Comparison of ENCODE assay signal across 29 cellular contexts in genomic region chr6:52611833-52612232, GRCh38. TPM values are rescaled to one million over a fixed set of nuclear protein-coding genes. Genes with fewer than 3 reads are reported as not detected.
DNase-seq lines count a peak whose midpoint lies in the region; ATAC-seq, FAIRE-seq and TF ChIP-seq lines count a peak whose summit lies in the region.
"Had no signal": no experiment of that assay in that cellular context is flagged by ENCODE, and none has a peak within 500 bp of the region (broad histone marks: within the 10 kb centered on the region; RNA-seq: fewer than 3 reads in every experiment).

No MANE protein-coding gene starts in this region.

- peaks cover 10% of the 10 kb centered on the region for H3K4me1 Mint-ChIP-seq in GM23338
- H3K4me1 Mint-ChIP-seq in activated naive CD8-positive, alpha-beta T cell treated with anti-CD3 and anti-CD28 coated beads, Interleukin-2, amount 50 U/mL, for 24 hours: no peaks in the 10 kb centered on the region
- H3K4me1 Mint-ChIP-seq: central memory CD8-positive, alpha-beta T cell had no signal

- no peaks in the 10 kb centered on the region for H3F3A ChIP-seq in GM23338 (replicated peaks; ENCODE audit: low read depth)

- 0 out of 2 replicates have a peak, but pooled peaks cover 4% of the 10 kb centered on the region for H3K9me2 ChIP-seq in GM23338 (ENCODE audit: insufficient read depth)

- intact Hi-C loops in lower lobe of right lung (cut with DNase I): no loop called here

- no peak overlapping the region for H3K27ac Mint-ChIP-seq in GM23338
- H3K27ac Mint-ChIP-seq in activated naive CD8-positive, alpha-beta T cell treated with anti-CD3 and anti-CD28 coated beads, Interleukin-2, amount 50 U/mL, for 24 hours: no peak overlapping the region
- H3K27ac Mint-ChIP-seq: activated CD8-positive, alpha-beta T cell treated with anti-CD3 and anti-CD28 coated beads, Interleukin-2, amount 10 ng/mL, durations not matched to agents 7 days and 5 days; activated naive CD4-positive, alpha-beta T cell treated with anti-CD3 and anti-CD28 coated beads for 36 hours; activated T-cell treated with anti-CD3 and anti-CD28 coated beads, Interleukin-2, amount 50 U/mL, for 24 hours; CD4-positive, alpha-beta T cell had no signal

- H3K36me3 Mint-ChIP-seq in GM23338 (ENCODE audit: low read depth): no peaks in the 10 kb centered on the region
- H3K36me3 Mint-ChIP-seq in activated naive CD8-positive, alpha-beta T cell treated with anti-CD3 and anti-CD28 coated beads, Interleukin-2, amount 50 U/mL, for 24 hours (ENCODE audit: low read depth): no peaks in the 10 kb centered on the region

- 0 out of 2 replicates have a peak overlapping the region, but pooled peaks have one; percentile 7 for H2AFZ ChIP-seq in GM23338

- no peak for FAIRE-seq in GM19239 (lab: Jason Lieb, UNC)
- FAIRE-seq: astrocyte, GM12878 had no signal

- H3K9me3 Mint-ChIP-seq in GM23338: no peaks in the 10 kb centered on the region; the same call in 2 of the 3 replicates
- H3K9me3 Mint-ChIP-seq in activated naive CD8-positive, alpha-beta T cell treated with anti-CD3 and anti-CD28 coated beads, Interleukin-2, amount 50 U/mL, for 24 hours: no peaks in the 10 kb centered on the region
- H3K9me3 Mint-ChIP-seq: activated T-cell treated with anti-CD3 and anti-CD28 coated beads, Interleukin-2, amount 50 U/mL, for 24 hours; central memory CD8-positive, alpha-beta T cell had no signal

- H3K79me2 ChIP-seq in GM23338 (replicated peaks; ENCODE audit: insufficient read depth): no peaks in the 10 kb centered on the region

- H3K9me3 ChIP-seq in WERI-Rb-1 (ENCODE audit: severe bottlenecking) (peaks cover 12% of the 10 kb centered on the region), lower lobe of right lung (no peaks in the 10 kb centered on the region)
- H3K9me3 ChIP-seq: thyroid gland had no signal

- H3K27ac ChIP-seq in GM23338 (ENCODE audit: low read depth) (no peak overlapping the region), WERI-Rb-1 (peak overlapping the region; percentile 2; the same call in 1 of the 2 replicates), lower lobe of right lung (peak overlapping the region; percentile 22)
- H3K27ac ChIP-seq: heart right ventricle, left ventricle myocardium inferior, skin epidermis, thyroid gland had no signal

- H3K27me3 ChIP-seq in GM23338 (ENCODE audit: insufficient read depth) (no peaks in the 10 kb centered on the region), WERI-Rb-1 (ENCODE audit: insufficient read depth, low read depth, severe bottlenecking) (no peaks in the 10 kb centered on the region), lower lobe of right lung (ENCODE audit: low read depth) (no peaks in the 10 kb centered on the region)
- H3K27me3 ChIP-seq: MG63, thyroid gland had no signal

- DNase-seq in GM23338 (ENCODE audit: low spot score) (no peak), M059J (ENCODE audit: low read depth) (peak; percentile 48), WERI-Rb-1 (no peak), lower lobe of right lung (no peak), GM19239 (ENCODE audit: insufficient read length, low spot score) (no peak)
- DNase-seq in activated naive CD8-positive, alpha-beta T cell treated with anti-CD3 and anti-CD28 coated beads, Interleukin-2, amount 50 U/mL, for 24 hours: no peak
- no peak for DNase-seq in activated CD8-positive, alpha-beta memory T cell treated with anti-CD3 and anti-CD28 coated beads, Interleukin-2, amount 50 U/mL, for 48 hours
- DNase-seq: activated CD8-positive, alpha-beta T cell treated with anti-CD3 and anti-CD28 coated beads, Interleukin-2, amount 10 ng/mL, durations not matched to agents 7 days and 5 days; activated naive CD4-positive, alpha-beta T cell treated with anti-CD3 and anti-CD28 coated beads for 36 hours; activated T-cell treated with anti-CD3 and anti-CD28 coated beads, Interleukin-2, amount 50 U/mL, for 24 hours; CD4-positive, alpha-beta T cell; effector memory CD4-positive, alpha-beta T cell; GOT3; heart right ventricle; left ventricle myocardium inferior; MG63; NCI-H2171 treated with DMSO at 0.1 percent for 48 hours; NCI-H748 treated with DMSO at 0.1 percent for 48 hours; SIG-M5; stimulated activated CD4-positive, alpha-beta T cell treated with anti-CD3 and anti-CD28 coated beads, Interleukin-2, amount 100 ng/mL, for 48 hours; stimulated activated naive CD4-positive, alpha-beta T cell treated with Interleukin-2 at 50 U/mL for 16 hours; T-helper 2 cell; thyroid gland had no signal

- no peaks in the 10 kb centered on the region for H3K27me3 Mint-ChIP-seq in GM23338 (ENCODE audit: insufficient read depth, low read depth, poor library complexity)
- H3K27me3 Mint-ChIP-seq in activated naive CD8-positive, alpha-beta T cell treated with anti-CD3 and anti-CD28 coated beads, Interleukin-2, amount 50 U/mL, for 24 hours: peaks cover 8% of the 10 kb centered on the region

- H3K4me3 Mint-ChIP-seq in GM23338: no peak overlapping the region
- H3K4me3 Mint-ChIP-seq in activated naive CD8-positive, alpha-beta T cell treated with anti-CD3 and anti-CD28 coated beads, Interleukin-2, amount 50 U/mL, for 24 hours: no peak overlapping the region
- H3K4me3 Mint-ChIP-seq: activated CD8-positive, alpha-beta T cell treated with anti-CD3 and anti-CD28 coated beads, Interleukin-2, amount 10 ng/mL, durations not matched to agents 7 days and 5 days; activated naive CD4-positive, alpha-beta T cell treated with anti-CD3 and anti-CD28 coated beads for 36 hours; activated T-cell treated with anti-CD3 and anti-CD28 coated beads, Interleukin-2, amount 50 U/mL, for 24 hours; CD4-positive, alpha-beta T cell; central memory CD8-positive, alpha-beta T cell had no signal

- ATAC-seq in GM23338 (no peak), lower lobe of right lung (no peak), GM19351 (IDR thresholded peaks at IDR 0.05; ENCODE audit: unreplicated experiment) (no peak)
- no peak for ATAC-seq in activated naive CD8-positive, alpha-beta T cell treated with anti-CD3 and anti-CD28 coated beads, Interleukin-2, amount 50 U/mL, for 24 hours
- ATAC-seq: activated CD4-positive, CD25-positive, alpha-beta regulatory T cell treated with anti-CD3 and anti-CD28 coated beads, Interleukin-2, amount 50 U/mL, for 24 hours; activated CD8-positive, alpha-beta T cell treated with anti-CD3 and anti-CD28 coated beads, Interleukin-2, amount 10 ng/mL, durations not matched to agents 7 days and 5 days; GM12878; heart right ventricle had no signal

- H3K4me3 ChIP-seq in GM23338 (no peak overlapping the region), WERI-Rb-1 (ENCODE audit: low read depth, low read length) (no peak overlapping the region), lower lobe of right lung (no peak overlapping the region)
- H3K4me3 ChIP-seq: GM12878, heart right ventricle, left ventricle myocardium inferior, MG63, skin epidermis, thyroid gland had no signal

- H3K36me3 ChIP-seq in GM23338 (ENCODE audit: insufficient read depth) (no peaks in the 10 kb centered on the region), WERI-Rb-1 (no peaks in the 10 kb centered on the region), lower lobe of right lung (no peaks in the 10 kb centered on the region)
- H3K36me3 ChIP-seq: heart right ventricle, left ventricle myocardium inferior, MG63, thyroid gland had no signal

- H3K4me2 ChIP-seq in GM23338: no peak overlapping the region

- no peak for TF ChIP-seq CTCF in GM23338 (conservative IDR thresholded peaks at IDR 0.05; ENCODE audit: low read depth in 2 of 2)
- TF ChIP-seq CTCF in WERI-Rb-1 (IDR thresholded peaks at IDR 0.05; ENCODE audit: low read depth, low read length): no peak
- TF ChIP-seq CTCF in lower lobe of right lung (IDR thresholded peaks at IDR 0.05): no peak

- H4K20me1 ChIP-seq in GM23338 (replicated peaks; ENCODE audit: insufficient read depth): no peaks in the 10 kb centered on the region

- H3K4me1 ChIP-seq in GM23338 (ENCODE audit: insufficient read depth) (peaks cover 12% of the 10 kb centered on the region; the same call in 1 of the 2 replicates), lower lobe of right lung (peaks cover 15% of the 10 kb centered on the region)
- H3K4me1 ChIP-seq: left ventricle myocardium inferior had no signal

TF ChIP-seq in GM23338, 12 proteins besides CTCF, POLR2A, EP300 and RAD21 (continues in another document):
- TF ChIP-seq ZNF114 (CRISPR knock-in tag; IDR thresholded peaks at IDR 0.05): no peak
- TF ChIP-seq POLR2AphosphoS5 (IDR thresholded peaks at IDR 0.05; ENCODE audit: low read depth): no peak
- TF ChIP-seq CREB1 (CRISPR knock-in tag; IDR thresholded peaks at IDR 0.05; ENCODE audit: low read depth): no peak
- TF ChIP-seq EZH2 (IDR thresholded peaks at IDR 0.05; ENCODE audit: low read depth, unreplicated experiment): no peak
- no peak for TF ChIP-seq STAT1 (IDR thresholded peaks at IDR 0.05; ENCODE audit: unreplicated experiment)

RNA-seq across cellular contexts. Expression of gene TRAM2, which starts 35.0 kb away (rescaled TPM):
- total RNA-seq in GM23338 (2014; rRNA removed; shearing (Covaris generic)): 12.4 and 14.0 TPM in 2 replicates
- polyA plus RNA-seq in GM23338 (2016; fragmentation: Nextera tagmentation; extraction: Ambion mirVana): 3.9 and 4.0 TPM in 2 replicates
- 116 and 176 TPM in 2 replicates for total RNA-seq in M059J (2014; rRNA removed; shearing (Covaris generic))
- 21.9 TPM for total RNA-seq in lower lobe of right lung

RNA-seq across cellular contexts. Expression of gene TMEM14A, which starts 59.1 kb away (rescaled TPM):
- total RNA-seq in GM23338 (2014; rRNA removed; shearing (Covaris generic)): 13.9 and 19.8 TPM in 2 replicates
- 36.0 and 39.3 TPM in 2 replicates for polyA plus RNA-seq in GM23338 (2016; fragmentation: Nextera tagmentation; extraction: Ambion mirVana)
- 124 and 158 TPM in 2 replicates for total RNA-seq in M059J (2014; rRNA removed; shearing (Covaris generic))
- total RNA-seq in lower lobe of right lung: 14.6 TPM
